1 cellular context compared by ENCODE assay signal in genomic region chr16:68999114-68999513, GRCh38.
TF ChIP-seq lines count a peak whose summit lies in the region.

No MANE protein-coding gene starts in this region.

TF ChIP-seq in K562, 482 proteins besides CTCF, POLR2A, EP300 and RAD21 (continued from another document):
- TF ChIP-seq PKNOX1 (IDR thresholded peaks at IDR 0.05) = peak; percentile 30; the same call in 1 of the 2 replicates
